1 cellular context compared by ENCODE assay signal in genomic region chr16:81889896-81890634, GRCh38.
A peak's percentile ranks its signal among the peaks of the same experiment; 100 is the strongest.
TF ChIP-seq lines count a peak whose summit lies in the region.

No MANE protein-coding gene starts in this region.

TF ChIP-seq in K562, 482 proteins besides CTCF, POLR2A, EP300 and RAD21 (continued from another document and continues in another):
- TF ChIP-seq CBFB (CRISPR knock-in tag; IDR thresholded peaks at IDR 0.05): no peak
- TF ChIP-seq EWSR1 (IDR thresholded peaks at IDR 0.05; ENCODE audit: borderline replicate concordance, low read depth, partially characterized antibody): no peak
- TF ChIP-seq NELFE (IDR thresholded peaks at IDR 0.05; ENCODE audit: insufficient read depth, insufficient read length): no peak
- TF ChIP-seq ILF3 (IDR thresholded peaks at IDR 0.05; ENCODE audit: borderline replicate concordance): no peak
- no peak for TF ChIP-seq FOXJ2 (tag; IDR thresholded peaks at IDR 0.05)
- TF ChIP-seq RNF219 (CRISPR knock-in tag; IDR thresholded peaks at IDR 0.05): no peak
- TF ChIP-seq ATF4 (CRISPR knock-in tag; IDR thresholded peaks at IDR 0.05): no peak
- TF ChIP-seq BACH1 (tag; IDR thresholded peaks at IDR 0.05): no peak
- TF ChIP-seq CXXC5 (CRISPR knock-in tag; IDR thresholded peaks at IDR 0.05): peak; percentile 63
- no peak for TF ChIP-seq ZNF518B (CRISPR knock-in tag; IDR thresholded peaks at IDR 0.05)
- TF ChIP-seq TSHZ1 (CRISPR knock-in tag; IDR thresholded peaks at IDR 0.05): no peak
- TF ChIP-seq ZNF318 (IDR thresholded peaks at IDR 0.05; ENCODE audit: borderline replicate concordance in 1 of 2, low read depth in 1 of 2): no peak
- TF ChIP-seq ZNF253 (CRISPR knock-in tag; conservative IDR thresholded peaks at IDR 0.05): no peak
- no peak for TF ChIP-seq HDAC1 (IDR thresholded peaks at IDR 0.05)
- no peak for TF ChIP-seq PTTG1 (tag; IDR thresholded peaks at IDR 0.05; ENCODE audit: low read depth)
- TF ChIP-seq CBX3 (IDR thresholded peaks at IDR 0.05; ENCODE audit: borderline replicate concordance in 1 of 2, low read length in 2 of 2): peak in 1 of 2 experiments; percentile 42; a peak in 1 of 3 replicates
- TF ChIP-seq ZFP30 (CRISPR knock-in tag; IDR thresholded peaks at IDR 0.05; ENCODE audit: borderline replicate concordance): no peak
- 0 out of 2 replicates have a peak, but pooled peaks have one; percentile 39 for TF ChIP-seq HES1 (IDR thresholded peaks at IDR 0.05; ENCODE audit: low read depth)
- TF ChIP-seq HMBOX1 (IDR thresholded peaks at IDR 0.05): peak; percentile 99
- peak; percentile 60 for TF ChIP-seq DEAF1 (CRISPR knock-in tag; IDR thresholded peaks at IDR 0.05)
- no peak for TF ChIP-seq IRF1 (CRISPR knock-in tag; IDR thresholded peaks at IDR 0.05; ENCODE audit: borderline replicate concordance)
- no peak for TF ChIP-seq MIER1 (IDR thresholded peaks at IDR 0.05; ENCODE audit: low read depth)
- TF ChIP-seq ZNF165 (CRISPR knock-in tag; IDR thresholded peaks at IDR 0.05; ENCODE audit: borderline replicate concordance): no peak
- peak; percentile 55; the same call in 1 of the 2 replicates for TF ChIP-seq ESRRA (IDR thresholded peaks at IDR 0.05; ENCODE audit: borderline replicate concordance, low read depth)
- TF ChIP-seq KAT7 (CRISPR knock-in tag; IDR thresholded peaks at IDR 0.05; ENCODE audit: borderline replicate concordance): no peak
- TF ChIP-seq TRIM28 (IDR thresholded peaks at IDR 0.05): no peak
- TF ChIP-seq ZNF12 (CRISPR knock-in tag; IDR thresholded peaks at IDR 0.05): no peak
- TF ChIP-seq NR2C2 (CRISPR knock-in tag; IDR thresholded peaks at IDR 0.05): no peak
- peak; percentile 25; the same call in 1 of the 2 replicates for TF ChIP-seq NR2C2 (tag; IDR thresholded peaks at IDR 0.05)
